ENCODE assay signal across 8 cellular contexts in genomic region chr3:128487538-128487812, GRCh38. TPM values are rescaled to one million over a fixed set of nuclear protein-coding genes. Genes with fewer than 3 reads are reported as not detected.
DNase-seq lines count a peak whose midpoint lies in the region; ATAC-seq, FAIRE-seq and TF ChIP-seq lines count a peak whose summit lies in the region.

No MANE protein-coding gene starts in this region.

- H3K36me3 Mint-ChIP-seq in neural progenitor cell: no peaks in the 10 kb centered on the region

- H2BK5ac ChIP-seq in H1 (ENCODE audit: low read depth, low read length): no peak overlapping the region

- H2BK20ac ChIP-seq in H1 (ENCODE audit: low read length): no peak overlapping the region

- H4K20me1 ChIP-seq in H1 (replicated peaks in 1 of 2; ENCODE audit: control insufficient read depth in 1 of 2, insufficient read depth in 2 of 2, low read length in 2 of 2) (peaks cover 13 to 21% of the 10 kb centered on the region in 2 experiments), neural progenitor cell (ENCODE audit: low read depth) (peaks cover 94% of the 10 kb centered on the region)

- POLR2A ChIA-PET in BJ (lab: Charles Lee): no interaction called here
- POLR2A ChIA-PET in H1 (lab: Charles Lee; ENCODE audit: partially characterized antibody): interaction anchor here (1.2 kb wide), 1 partner anchor 10 kb away, joined by 6 read pairs; no protein-coding TSS in a partner anchor

- H3K4me3 ChIP-seq in BJ (ENCODE audit: low read depth, low read length): peak overlapping the region; percentile 91
- peak overlapping the region; percentile 62 for H3K4me3 ChIP-seq in MG63
- H3K4me3 ChIP-seq in H1 (ENCODE audit: extremely low read depth in 1 of 4, insufficient read depth in 2 of 4, low read depth in 3 of 4, low read length in 4 of 4): peak overlapping the region; percentile 16 to 63 (median 26); a peak in 6 of 8 replicates
- H3K4me3 ChIP-seq in neural progenitor cell: peak overlapping the region; percentile 42

- no peak for ATAC-seq in GM21529 (IDR thresholded peaks at IDR 0.05; ENCODE audit: unreplicated experiment)

- H3K4me3 Mint-ChIP-seq in neural progenitor cell: peak overlapping the region; percentile 80

- TF ChIP-seq EP300 in H1 (IDR thresholded peaks at IDR 0.05; ENCODE audit: borderline replicate concordance in 1 of 2, low read depth in 2 of 2, low read length in 2 of 2): no peak

- no peak overlapping the region for H3K27ac Mint-ChIP-seq in neural progenitor cell

- H3K79me1 ChIP-seq in H1 (ENCODE audit: low read depth, low read length): no peaks in the 10 kb centered on the region

- TF ChIP-seq RAD21 in H1 (IDR thresholded peaks at IDR 0.05 in 1 of 2, conservative IDR thresholded peaks at IDR 0.05 in 1 of 2; ENCODE audit: low read depth in 2 of 2, low read length in 2 of 2): no peak

- no peak for TF ChIP-seq POLR2A in H1 (IDR thresholded peaks at IDR 0.05; ENCODE audit: control extremely low read depth in 1 of 2, low read depth in 2 of 2, low read length in 2 of 2)
- no peak for TF ChIP-seq POLR2A in GM12892 (IDR thresholded peaks at IDR 0.05; ENCODE audit: low read depth, low read length)

- 0 out of 2 replicates have a peak overlapping the region, but pooled peaks have one; percentile 84 for H2BK12ac ChIP-seq in H1 (ENCODE audit: low read depth, low read length)

- FAIRE-seq in H1 (lab: Jason Lieb, UNC) (no peak), GM12892 (lab: Jason Lieb, UNC) (no peak)

- TF ChIP-seq CTCF in BJ (IDR thresholded peaks at IDR 0.05; ENCODE audit: insufficient read depth, low read depth, low read length) (no peak), H1 (IDR thresholded peaks at IDR 0.05; ENCODE audit: control extremely low read depth in 1 of 3, insufficient read depth in 1 of 3, low read depth in 1 of 3, low read length in 3 of 3) (no peak), neural progenitor cell (IDR thresholded peaks at IDR 0.05) (no peak)

- H3K27ac ChIP-seq in H1 (ENCODE audit: low read depth, low read length) (no peak overlapping the region), neural progenitor cell (no peak overlapping the region)

- H3K79me2 ChIP-seq in H1 (ENCODE audit: control insufficient read depth in 1 of 2, insufficient read depth in 2 of 2, low read length in 2 of 2) (no peaks in the 10 kb centered on the region), neural progenitor cell (ENCODE audit: low read depth) (no peaks in the 10 kb centered on the region)

- H3K36me3 ChIP-seq in BJ (ENCODE audit: control insufficient read depth, insufficient read depth, low read length) (peaks cover 21% of the 10 kb centered on the region), MG63 (no peaks in the 10 kb centered on the region), H1 (ENCODE audit: control insufficient read depth in 2 of 4, insufficient read depth in 4 of 4, low read length in 3 of 4) (peaks cover 0 to 12% (median 0%) of the 10 kb centered on the region in 4 experiments; a peak in 1 of 8 replicates), neural progenitor cell (no peaks in the 10 kb centered on the region)

- peaks cover 81% of the 10 kb centered on the region for H3K27me3 Mint-ChIP-seq in neural progenitor cell (ENCODE audit: insufficient read depth, low read depth)

- 6% methylated on average over 14 of the region's 18 CpGs; no CpG with 5 or more reads in 1 of the 2 experiments for WGBS in H1 (ENCODE audit: extremely low coverage in 1 of 2, insufficient coverage in 1 of 2, insufficient read length in 1 of 2, insufficient replicate concordance in 2 of 2, low coverage in 1 of 2, low lambda C conversion rate in 2 of 2, missing lambda C conversion rate in 1 of 2), 2 experiments

- H3K4me2 ChIP-seq in H1 (ENCODE audit: insufficient read depth in 1 of 2, low read depth in 2 of 2, low read length in 2 of 2) (peak overlapping the region; percentile 63 to 95), neural progenitor cell (peak overlapping the region; percentile 78)

- DNase-seq in BJ (ENCODE audit: low read depth) (no peak), MG63 (no peak), H1 (ENCODE audit: low read depth in 1 of 2, low spot score in 2 of 2) (no peak), neural progenitor cell (ENCODE audit: low spot score) (no peak), NCI-H526 (lab: John Stamatoyannopoulos, UW) (no peak), GM12892 (ENCODE audit: insufficient read length) (no peak), RKO (ENCODE audit: low spot score) (no peak)

- peaks cover 44% of the 10 kb centered on the region for H3K4me1 Mint-ChIP-seq in neural progenitor cell

- no peak overlapping the region for H2AK5ac ChIP-seq in H1 (ENCODE audit: low read depth, low read length)

- H3F3A ChIP-seq in neural progenitor cell (ENCODE audit: low read depth): peaks cover 42% of the 10 kb centered on the region

- H2AFZ ChIP-seq in H1 (ENCODE audit: low read length) (no peak overlapping the region), neural progenitor cell (replicated peaks) (no peak overlapping the region)

- H3K23ac ChIP-seq in H1 (ENCODE audit: insufficient read length): no peak overlapping the region

- H3K23me2 ChIP-seq in H1 (ENCODE audit: low read depth, low read length): peaks cover 27% of the 10 kb centered on the region; the same call in 1 of the 2 replicates

- H3K4me1 ChIP-seq in H1 (replicated peaks in 1 of 4; ENCODE audit: control insufficient read depth in 3 of 4, insufficient read depth in 4 of 4, low read length in 3 of 4) (peaks cover 5 to 83% (median 55%) of the 10 kb centered on the region in 4 experiments), neural progenitor cell (peaks cover 65% of the 10 kb centered on the region)

- no peak overlapping the region; the same call in 1 of the 2 replicates for H3K18ac ChIP-seq in H1 (ENCODE audit: extremely low read depth, low read length)

- H3K56ac ChIP-seq in H1 (replicated peaks; ENCODE audit: insufficient read length, low read depth, low read length): no peak overlapping the region

- H3K9me3 Mint-ChIP-seq in neural progenitor cell: no peaks in the 10 kb centered on the region

- no peak overlapping the region for H2BK15ac ChIP-seq in H1 (ENCODE audit: low read length)

- H3K27me3 ChIP-seq in BJ (ENCODE audit: control insufficient read depth, insufficient read depth, low read length): no peaks in the 10 kb centered on the region
- H3K27me3 ChIP-seq in MG63: peaks cover 59% of the 10 kb centered on the region
- H3K27me3 ChIP-seq in H1 (replicated peaks in 1 of 4; ENCODE audit: control insufficient read depth in 3 of 4, extremely low read depth in 1 of 4, insufficient read depth in 3 of 4, low read length in 3 of 4): peaks cover 87 to 100% (median 99%) of the 10 kb centered on the region in 4 experiments
- peaks cover 100% of the 10 kb centered on the region for H3K27me3 ChIP-seq in neural progenitor cell

- H3K9ac ChIP-seq in H1 (replicated peaks in 1 of 4; ENCODE audit: extremely low read depth in 1 of 4, low read depth in 3 of 4, low read length in 3 of 4) (no peak overlapping the region), neural progenitor cell (no peak overlapping the region)

- CTCF ChIA-PET in BJ (lab: Yijun Ruan, JAX): interaction anchor here (0.7 to 1.0 kb wide), 4 partner anchors 11 to 281 kb away, joined by 3 to 8 read pairs (median 3); no protein-coding TSS in a partner anchor
- CTCF ChIA-PET in H1 (lab: Charles Lee; ENCODE audit: partially characterized antibody): interaction anchor here (0.8 to 3.7 kb wide), 4 partner anchors 49 to 97 kb away, joined by 3 to 38 read pairs (median 8); no protein-coding TSS in a partner anchor

- no peak overlapping the region for H4K5ac ChIP-seq in H1 (ENCODE audit: insufficient read length, low read depth, low read length)

- no peak overlapping the region for H3K14ac ChIP-seq in H1 (ENCODE audit: insufficient read length)

- H3K4ac ChIP-seq in H1 (replicated peaks; ENCODE audit: insufficient read length, low read depth, low read length): no peak overlapping the region

- H4K8ac ChIP-seq in H1 (ENCODE audit: extremely low read depth, insufficient read depth, low read length): no peak overlapping the region

- H3K9me3 ChIP-seq in MG63 (no peaks in the 10 kb centered on the region; the same call in 1 of the 2 replicates), H1 (ENCODE audit: insufficient read depth in 2 of 2, low read depth in 1 of 2, low read length in 1 of 2) (no peaks in the 10 kb centered on the region), neural progenitor cell (ENCODE audit: low read depth) (no peaks in the 10 kb centered on the region)

- no peak overlapping the region for H2BK120ac ChIP-seq in H1 (replicated peaks; ENCODE audit: low read depth, low read length)

- H4K91ac ChIP-seq in H1 (replicated peaks; ENCODE audit: insufficient read length, low read length): no peak overlapping the region

RNA-seq across cellular contexts. Expression of gene GATA2, which starts 5.5 kb away (rescaled TPM):
- polyA plus RNA-seq in BJ (2011; rRNA removed): 8.3 and 13.4 TPM in 2 replicates
- 9.4 and 10.9 TPM in 2 replicates for polyA minus RNA-seq in BJ (2011; rRNA and poly(A)+ RNA removed)
- 0.27 and 2.6 TPM in 2 replicates for total RNA-seq in MG63 (2014; rRNA removed; shearing (Covaris generic); ENCODE audit: low replicate concordance)
- 0.30 and 0.40 TPM in 2 replicates for total RNA-seq in H1 (2021; fragmentation: NEBNext Ultra II Directional; extraction: Animal tissue kit (Norgen Biotek cat#: 25700))
- polyA plus RNA-seq in H1 (2011; rRNA removed): 0.03 and 0.22 TPM in 2 replicates
- 0.17 TPM for polyA plus RNA-seq in H1 (2011; cell fraction: cytosol; rRNA removed)
- 0.23 TPM for polyA plus RNA-seq in H1 (2011; cell fraction: nucleus; rRNA removed)
- 0.12 to 0.23 TPM in 2 of 4 replicates, not detected in the others for polyA plus RNA-seq in H1 (2012, experiment 1 of 2)
- polyA plus RNA-seq in H1 (2012, experiment 2 of 2): 0.17 TPM
- 0.08 TPM for polyA plus RNA-seq in H1 (2013, experiment 1 of 2)
- 0.17 TPM for polyA plus RNA-seq in H1 (2013, experiment 2 of 2)
- 0.09 and 0.12 TPM in 2 replicates for polyA minus RNA-seq in H1 (2011; rRNA and poly(A)+ RNA removed)
- 2.0 TPM for polyA minus RNA-seq in H1 (2011; cell fraction: cytosol; rRNA and poly(A)+ RNA removed)
- 0.40 TPM for polyA minus RNA-seq in H1 (2011; cell fraction: nucleus; rRNA and poly(A)+ RNA removed)
- total RNA-seq in neural progenitor cell (ENCODE audit: low replicate concordance): 0.09 TPM in 1 of 2 replicates, not detected in the other
- 0.17 TPM for polyA plus RNA-seq in GM12892 (2012; ENCODE audit: missing spikeins)

RNA-seq across cellular contexts. Expression of gene DNAJB8, which starts 20.8 kb away (rescaled TPM):
- not detected in 2 replicates for polyA plus RNA-seq in BJ (2011; rRNA removed)
- not detected in 2 replicates for polyA minus RNA-seq in BJ (2011; rRNA and poly(A)+ RNA removed)
- total RNA-seq in MG63 (2014; rRNA removed; shearing (Covaris generic); ENCODE audit: low replicate concordance): not detected in 2 replicates
- not detected in 2 replicates for total RNA-seq in H1 (2021; fragmentation: NEBNext Ultra II Directional; extraction: Animal tissue kit (Norgen Biotek cat#: 25700))
- not detected in 2 replicates for polyA plus RNA-seq in H1 (2011; rRNA removed)
- polyA plus RNA-seq in H1 (2011; cell fraction: cytosol; rRNA removed): not detected
- not detected for polyA plus RNA-seq in H1 (2011; cell fraction: nucleus; rRNA removed)
- polyA plus RNA-seq in H1 (2012, experiment 1 of 2): not detected in 4 replicates
- not detected for polyA plus RNA-seq in H1 (2012, experiment 2 of 2)
- not detected for polyA plus RNA-seq in H1 (2013, experiment 1 of 2)
- not detected for polyA plus RNA-seq in H1 (2013, experiment 2 of 2)
- not detected in 2 replicates for polyA minus RNA-seq in H1 (2011; rRNA and poly(A)+ RNA removed)
- not detected for polyA minus RNA-seq in H1 (2011; cell fraction: cytosol; rRNA and poly(A)+ RNA removed)
- polyA minus RNA-seq in H1 (2011; cell fraction: nucleus; rRNA and poly(A)+ RNA removed): not detected
- not detected in 2 replicates for total RNA-seq in neural progenitor cell (ENCODE audit: low replicate concordance)
- not detected for polyA plus RNA-seq in GM12892 (2012; ENCODE audit: missing spikeins)

Comparison
In these comparisons a context has a peak if more than half of its experiments do, and no peak if none do; other contexts are left out.
1. H3K4me3 ChIP-seq: peak in every context shown above with its lines; median percentile 91 in BJ; 62 in MG63; 42 in neural progenitor cell; 26 in H1.